In the genomic region with DNA sequence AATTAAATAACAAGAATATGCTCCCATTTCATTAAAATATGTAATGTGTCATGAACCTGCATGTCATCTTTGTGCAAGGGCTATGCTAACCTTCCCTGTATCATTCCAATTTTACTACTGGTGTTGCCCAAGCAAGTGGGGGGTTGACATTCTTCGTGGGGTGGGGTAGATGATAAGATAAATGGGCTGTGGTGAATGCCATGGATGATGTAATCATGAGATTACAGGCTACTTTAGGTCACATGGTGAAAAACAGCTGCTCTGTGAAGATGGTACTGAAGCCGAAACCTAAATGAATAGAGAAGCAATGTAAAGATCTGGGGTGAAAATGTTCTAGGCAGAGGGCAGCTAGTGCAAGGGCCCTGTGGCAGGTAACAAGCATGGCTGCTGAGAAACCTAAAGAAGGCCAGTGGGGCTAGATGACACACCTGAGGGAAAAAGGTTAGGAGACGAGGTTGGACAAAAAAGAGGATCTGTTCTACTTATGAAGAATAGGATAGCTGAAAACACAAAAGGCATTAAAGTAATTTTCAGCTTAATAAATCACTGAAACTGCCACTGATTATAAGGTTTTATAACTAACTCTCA, we compare ENCODE assay signal across 14 cellular contexts. TPM values are rescaled to one million over a fixed set of nuclear protein-coding genes. Genes with fewer than 3 reads are reported as not detected.
A peak's percentile ranks its signal among the peaks of the same experiment; 100 is the strongest.
DNase-seq lines count a peak whose midpoint lies in the region; ATAC-seq, FAIRE-seq and TF ChIP-seq lines count a peak whose summit lies in the region.
"Had no signal": no experiment of that assay in that cellular context is flagged by ENCODE, and none has a peak within 500 bp of the region (broad histone marks: within the 10 kb centered on the region; RNA-seq: fewer than 3 reads in every experiment).

No MANE protein-coding gene starts in this region.

- H3K27ac ChIP-seq in IMR-90 (ENCODE audit: insufficient read depth, low read length) = no peak overlapping the region
- peak overlapping the region; percentile 64 for H3K27ac ChIP-seq in astrocyte (ENCODE audit: low read depth, low read length)
- H3K27ac ChIP-seq: BLaER1, breast epithelium had no signal

- H3K4me1 ChIP-seq in IMR-90 (ENCODE audit: control insufficient read depth, insufficient read depth, low read length) (peaks cover 9% of the 10 kb centered on the region), astrocyte (ENCODE audit: insufficient read depth, low read length) (peaks cover 23% of the 10 kb centered on the region)
- H3K4me1 ChIP-seq: BLaER1, breast epithelium had no signal

- TF ChIP-seq POLR2A in IMR-90 (IDR thresholded peaks at IDR 0.05; ENCODE audit: low read depth, low read length) = no peak

- H2AK5ac ChIP-seq in IMR-90 (ENCODE audit: low read depth, low read length) = 0 out of 2 replicates have a peak overlapping the region, but pooled peaks have one; percentile 27

- no peak overlapping the region for H3K56ac ChIP-seq in IMR-90 (ENCODE audit: extremely low read depth, insufficient read depth, low read length)

- CTCF ChIA-PET in IMR-90 (lab: Yijun Ruan, JAX) = no interaction called here

- no peak overlapping the region for H3K4me2 ChIP-seq in IMR-90 (ENCODE audit: low read depth, low read length)
- peak overlapping the region; percentile 41 for H3K4me2 ChIP-seq in astrocyte (ENCODE audit: low read length)
- H3K4me2 ChIP-seq: BLaER1 had no signal

- no peak overlapping the region for H4K8ac ChIP-seq in IMR-90 (ENCODE audit: low read depth in 2 of 2, low read length in 2 of 2)

- peaks cover 3% of the 10 kb centered on the region for H4K20me1 ChIP-seq in IMR-90 (ENCODE audit: insufficient read depth, low read length)
- H4K20me1 ChIP-seq in astrocyte (ENCODE audit: insufficient read depth, low read length) = no peaks in the 10 kb centered on the region
- H4K20me1 ChIP-seq: BLaER1 had no signal

- no peaks in the 10 kb centered on the region for H3K27me3 Mint-ChIP-seq in astrocyte (ENCODE audit: low read depth, unreplicated experiment)

- H3K27ac Mint-ChIP-seq in astrocyte (ENCODE audit: unreplicated experiment) = peak overlapping the region; percentile 43

- intact Hi-C loops in IMR-90 (cut with micrococcal nuclease) = no loop called here

- no peak overlapping the region for H3K18ac ChIP-seq in IMR-90 (ENCODE audit: low read depth, low read length)

- no peak overlapping the region for H3K9ac ChIP-seq in IMR-90 (ENCODE audit: low read depth, low read length)
- peak overlapping the region; percentile 27 for H3K9ac ChIP-seq in astrocyte (ENCODE audit: low read length)
- H3K9ac ChIP-seq: BLaER1 had no signal

- no peak overlapping the region for H4K5ac ChIP-seq in IMR-90 (ENCODE audit: low read depth, low read length)

- no peaks in the 10 kb centered on the region for H3K9me3 Mint-ChIP-seq in astrocyte (ENCODE audit: unreplicated experiment)

- ATAC-seq in IMR-90 (ENCODE audit: low read depth) (no peak), left lobe of liver (peak; percentile 35)

- H3K36me3 Mint-ChIP-seq in astrocyte (ENCODE audit: low read depth, unreplicated experiment) = peaks cover 24% of the 10 kb centered on the region

- TF ChIP-seq RAD21 in IMR-90 (IDR thresholded peaks at IDR 0.05; ENCODE audit: low read length) = no peak

- H3K9me1 ChIP-seq in IMR-90 (ENCODE audit: insufficient read depth, low read length) = peaks cover 9% of the 10 kb centered on the region

- DNase-seq in AG09309 (ENCODE audit: low read depth) (peak; percentile 4), IMR-90 (peak; percentile 22), astrocyte (ENCODE audit: low read depth) (peak; percentile 46), left lobe of liver (ENCODE audit: low spot score) (no peak), NCI-H2081 (lab: John Stamatoyannopoulos, UW) (no peak), T1000 (lab: John Stamatoyannopoulos, UW) (no peak), NCI-H1417 treated with DMSO at 0.1 percent for 48 hours (lab: John Stamatoyannopoulos, UW) (no peak), D721Med (ENCODE audit: insufficient read length, low spot score) (no peak)
- DNase-seq: activated CD4-positive, CD25-positive, alpha-beta regulatory T cell; activated T-cell treated with anti-CD3 and anti-CD28 coated beads, Interleukin-2, amount 50 U/mL, for 1 hour; HCEC 1CT; NCI-H187 had no signal

- dilution Hi-C loops in IMR-90 (cut with HindIII; ENCODE audit: low sequenced_read_pairs, unreplicated experiment) = no loop called here

- WGBS in IMR-90 (ENCODE audit: extremely low coverage in 2 of 2, insufficient read length in 1 of 2), 2 experiments = 100% methylated on average over 1 of the region's 3 CpGs; no CpG with 5 or more reads in 1 of the 2 experiments

- H3K23ac ChIP-seq in IMR-90 (ENCODE audit: low read depth, low read length) = no peak overlapping the region

- H2BK120ac ChIP-seq in IMR-90 (ENCODE audit: low read depth, low read length) = no peak overlapping the region

- peaks cover 0 to 15% of the 10 kb centered on the region in 2 experiments; a peak in 2 of 4 replicates for H3K79me1 ChIP-seq in IMR-90 (ENCODE audit: low read depth in 1 of 2, low read length in 2 of 2)

- no TSS peak for BruUV-seq in IMR-90 (replicated peaks; lab: Mats Ljungman, UMichigan)

- TF ChIP-seq CTCF in AG09309 (IDR thresholded peaks at IDR 0.05; ENCODE audit: control insufficient read depth, insufficient read depth, low read depth, low read length, missing control alignments) = no peak
- TF ChIP-seq CTCF in IMR-90 (conservative IDR thresholded peaks at IDR 0.05; ENCODE audit: low read depth, low read length) = no peak
- no peak for TF ChIP-seq CTCF in astrocyte (IDR thresholded peaks at IDR 0.05; ENCODE audit: insufficient read depth, low read depth, low read length)
- no peak for TF ChIP-seq CTCF in D721Med (IDR thresholded peaks at IDR 0.05; ENCODE audit: insufficient read depth, missing control alignments)

- H3K4me3 ChIP-seq in AG09309 (ENCODE audit: control insufficient read depth, low read depth, low read length) (no peak overlapping the region), IMR-90 (ENCODE audit: insufficient read depth, low read depth, low read length) (no peak overlapping the region), astrocyte (ENCODE audit: insufficient read depth, low read depth, low read length) (no peak overlapping the region)
- H3K4me3 ChIP-seq: BLaER1, breast epithelium had no signal

- H3K36me3 ChIP-seq in IMR-90 (ENCODE audit: control insufficient read depth, insufficient read depth, low read length) (peaks cover 28% of the 10 kb centered on the region), astrocyte (ENCODE audit: insufficient read depth, low read length) (peaks cover 31% of the 10 kb centered on the region)

- H2BK5ac ChIP-seq in IMR-90 (ENCODE audit: low read depth, low read length, poor library complexity, severe bottlenecking) = no peak overlapping the region

- no peak for FAIRE-seq in astrocyte (lab: Jason Lieb, UNC)
- no peak for FAIRE-seq in D721Med (lab: Jason Lieb, UNC)

- no peaks in the 10 kb centered on the region for H3K27me3 ChIP-seq in IMR-90 (ENCODE audit: control insufficient read depth, insufficient read depth, low read length)
- no peaks in the 10 kb centered on the region for H3K27me3 ChIP-seq in astrocyte (ENCODE audit: insufficient read depth, low read length)
- H3K27me3 ChIP-seq: BLaER1, breast epithelium had no signal

- no peak overlapping the region for H4K91ac ChIP-seq in IMR-90 (ENCODE audit: insufficient read depth, low read depth, low read length)

- no peak overlapping the region for H2BK20ac ChIP-seq in IMR-90 (ENCODE audit: low read depth, low read length)

- no peak overlapping the region for H2AK9ac ChIP-seq in IMR-90 (replicated peaks; ENCODE audit: low read depth, low read length, poor library complexity)

- no peak overlapping the region for H2BK15ac ChIP-seq in IMR-90 (ENCODE audit: low read depth, low read length)

- H3K79me2 ChIP-seq in astrocyte (ENCODE audit: insufficient read depth, low read length) = no peaks in the 10 kb centered on the region

- H3K9me3 ChIP-seq in IMR-90 (ENCODE audit: control insufficient read depth, insufficient read depth, low read length) = no peaks in the 10 kb centered on the region
- H3K9me3 ChIP-seq in astrocyte (ENCODE audit: insufficient read depth, low read depth, low read length) = no peaks in the 10 kb centered on the region
- H3K9me3 ChIP-seq: BLaER1, breast epithelium had no signal

- H3K4me3 Mint-ChIP-seq in astrocyte (ENCODE audit: unreplicated experiment) = no peak overlapping the region

- no peak overlapping the region for H3K4ac ChIP-seq in IMR-90 (ENCODE audit: low read depth, low read length)

- peaks cover 20% of the 10 kb centered on the region for H3K4me1 Mint-ChIP-seq in astrocyte (ENCODE audit: low read depth, unreplicated experiment)

- H3K14ac ChIP-seq in IMR-90 (replicated peaks; ENCODE audit: low read depth, low read length) = no peak overlapping the region

- POLR2A ChIA-PET in IMR-90 (lab: Charles Lee; ENCODE audit: unreplicated experiment) = no interaction called here

- H2AFZ ChIP-seq in IMR-90 (replicated peaks; ENCODE audit: low read length, poor library complexity) = no peak overlapping the region
- no peak overlapping the region for H2AFZ ChIP-seq in astrocyte (ENCODE audit: low read depth, low read length)

- in situ Hi-C loops in IMR-90 (cut with MboI; ENCODE audit: low sequenced_read_pairs) = no loop called here

TF ChIP-seq in IMR-90, 13 proteins besides CTCF, POLR2A, EP300 and RAD21:
- no peak for TF ChIP-seq MXI1 (IDR thresholded peaks at IDR 0.05; ENCODE audit: borderline replicate concordance, low read depth, low read length)
- TF ChIP-seq, protein P1, sequence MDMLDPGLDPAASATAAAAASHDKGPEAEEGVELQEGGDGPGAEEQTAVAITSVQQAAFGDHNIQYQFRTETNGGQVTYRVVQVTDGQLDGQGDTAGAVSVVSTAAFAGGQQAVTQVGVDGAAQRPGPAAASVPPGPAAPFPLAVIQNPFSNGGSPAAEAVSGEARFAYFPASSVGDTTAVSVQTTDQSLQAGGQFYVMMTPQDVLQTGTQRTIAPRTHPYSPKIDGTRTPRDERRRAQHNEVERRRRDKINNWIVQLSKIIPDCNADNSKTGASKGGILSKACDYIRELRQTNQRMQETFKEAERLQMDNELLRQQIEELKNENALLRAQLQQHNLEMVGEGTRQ (IDR thresholded peaks at IDR 0.05; ENCODE audit: low read depth, low read length) = peak; percentile 39; the same call in 1 of the 2 replicates
- TF ChIP-seq CEBPB (IDR thresholded peaks at IDR 0.05; ENCODE audit: low read depth, low read length) = peak; percentile 52; the same call in 1 of the 2 replicates
TF ChIP-seq in IMR-90: peak in this region for 2.

RNA-seq across cellular contexts. Expression of gene MTMR10, which starts 35.1 kb away (rescaled TPM):
- total RNA-seq in IMR-90 (2012; rRNA removed) (13.8 and 22.5 TPM in 2 replicates), astrocyte (11.9 and 14.8 TPM in 2 replicates), left lobe of liver (26.6 TPM)
- 9.9 and 11.2 TPM in 2 replicates for polyA plus RNA-seq in IMR-90 (2012; rRNA removed)
- polyA plus RNA-seq in IMR-90 (2012; cell fraction: cytosol; rRNA removed) = 2.9 TPM in 2 replicates
- 8.4 and 35.3 TPM in 2 replicates for polyA plus RNA-seq in IMR-90 (2012; cell fraction: nucleus; rRNA removed; ENCODE audit: low replicate concordance)

RNA-seq across cellular contexts. Expression of gene FAN1, which starts 52.6 kb away (rescaled TPM):
- total RNA-seq in IMR-90 (2012; rRNA removed) = 12.4 and 15.0 TPM in 2 replicates
- polyA plus RNA-seq in IMR-90 (2012; rRNA removed) = 5.9 and 7.6 TPM in 2 replicates
- polyA plus RNA-seq in IMR-90 (2012; cell fraction: cytosol; rRNA removed) = 1.8 and 4.4 TPM in 2 replicates
- polyA plus RNA-seq in IMR-90 (2012; cell fraction: nucleus; rRNA removed; ENCODE audit: low replicate concordance) = 24.8 and 28.2 TPM in 2 replicates
- 11.1 and 13.6 TPM in 2 replicates for total RNA-seq in astrocyte
- 14.2 TPM for total RNA-seq in left lobe of liver

Comparison
In these comparisons a context has a peak if more than half of its experiments do, and no peak if none do; other contexts are left out.
1. DNase-seq: peak in AG09309 (single experiment), IMR-90 (single experiment) and astrocyte (single experiment); none in left lobe of liver (single experiment), NCI-H2081 (0 of 2), T1000 (single experiment), NCI-H1417 treated with DMSO at 0.1 percent for 48 hours (single experiment) and D721Med (single experiment).